In genomic region chr11:95359756-95360155, GRCh38 we compare ENCODE assay signal across 16 cellular contexts.
A peak's percentile ranks its signal among the peaks of the same experiment; 100 is the strongest.
DNase-seq lines count a peak whose midpoint lies in the region; ATAC-seq and TF ChIP-seq lines count a peak whose summit lies in the region.
"Had no signal": no experiment of that assay in that cellular context is flagged by ENCODE, and none has a peak within 500 bp of the region (broad histone marks: within the 10 kb centered on the region; RNA-seq: fewer than 3 reads in every experiment).

No MANE protein-coding gene starts in this region.

- WGBS in HUES64 = 36% methylated on average over 2 of the region's 2 CpGs
- WGBS in neuronal stem cell (ENCODE audit: extremely low coverage in 2 of 2, insufficient read length in 2 of 2, insufficient replicate concordance in 1 of 2), 2 donors = no CpG with 5 or more reads among the region's 2 CpGs

- no peak overlapping the region for H2BK12ac ChIP-seq in neuronal stem cell (ENCODE audit: low read length)

- H3K4me1 ChIP-seq in HUES64 (ENCODE audit: insufficient read depth, low read length) (peaks cover 51% of the 10 kb centered on the region), neuronal stem cell (ENCODE audit: control insufficient read depth in 2 of 2, insufficient read depth in 1 of 2, low read depth in 1 of 2, low read length in 2 of 2) (peaks cover 10 to 13% of the 10 kb centered on the region in 2 donors), PC-3 (ENCODE audit: insufficient read depth, low read length) (peaks cover 6% of the 10 kb centered on the region)
- H3K4me1 ChIP-seq: Peyer's patch had no signal

- no peak overlapping the region for H2BK5ac ChIP-seq in neuronal stem cell (ENCODE audit: low read length)

- H3K14ac ChIP-seq in neuronal stem cell (ENCODE audit: low read length) = no peak overlapping the region

- no peaks in the 10 kb centered on the region for H3K9me3 ChIP-seq in HUES64 (ENCODE audit: insufficient read depth, low read depth, low read length)
- no peaks in the 10 kb centered on the region for H3K9me3 ChIP-seq in neuronal stem cell (replicated peaks in 1 of 2; ENCODE audit: control insufficient read depth in 2 of 2, insufficient read depth in 1 of 2, low read depth in 1 of 2, low read length in 2 of 2)
- no peaks in the 10 kb centered on the region for H3K9me3 ChIP-seq in PC-3 (ENCODE audit: low read length)
- H3K9me3 ChIP-seq: Caco-2, Peyer's patch had no signal

- BruUV-seq in PC-3 (replicated peaks; lab: Mats Ljungman, UMichigan) = no TSS peak

- H3K4me3 ChIP-seq in HUES64 (ENCODE audit: low read length) (no peak overlapping the region), epithelial cell of esophagus (ENCODE audit: low read length) (no peak overlapping the region), neuronal stem cell (ENCODE audit: low read length in 2 of 2) (no peak overlapping the region), PC-3 (ENCODE audit: low read length) (no peak overlapping the region)
- H3K4me3 ChIP-seq: A549, GM23248, Peyer's patch had no signal

- H3K9me2 ChIP-seq in PC-3 (replicated peaks; ENCODE audit: low read length) = no peaks in the 10 kb centered on the region

- no peaks in the 10 kb centered on the region for H4K20me1 ChIP-seq in PC-3 (ENCODE audit: low read length)

- H3K4me2 ChIP-seq in neuronal stem cell (ENCODE audit: insufficient read depth, low read length, poor library complexity, severe bottlenecking) = no peak overlapping the region
- H3K4me2 ChIP-seq in PC-3 (ENCODE audit: low read length) = no peak overlapping the region
- H3K4me2 ChIP-seq: A549 had no signal

- H3K18ac ChIP-seq in neuronal stem cell (ENCODE audit: low read length) = no peak overlapping the region

- POLR2A ChIA-PET in PC-3 (lab: Charles Lee; ENCODE audit: unreplicated experiment) = no interaction called here

- no peak overlapping the region for H2BK120ac ChIP-seq in neuronal stem cell (ENCODE audit: low read depth, low read length)

- DNase-seq in DMS79 (lab: John Stamatoyannopoulos, UW) (peak; percentile 15), epithelial cell of esophagus (ENCODE audit: low read depth) (peak; percentile 62), neuronal stem cell (ENCODE audit: low spot score) (no peak), NCI-H345 treated with DMSO at 0.1 percent for 48 hours (lab: John Stamatoyannopoulos, UW; ENCODE audit: unreplicated experiment) (no peak), NCI-H1436 treated with DMSO at 0.1 percent for 48 hours (lab: John Stamatoyannopoulos, UW) (no peak), left ventricle myocardium superior (no peak), PC-3 (no peak)
- DNase-seq: Caco-2, HFFc6, NCI-H1436, NCI-H2081, Peyer's patch, SHP77 had no signal

- no peak overlapping the region for H4K8ac ChIP-seq in neuronal stem cell (ENCODE audit: low read depth, low read length)

- CTCF ChIA-PET in PC-3 (lab: Charles Lee) = no interaction called here

- intact Hi-C loops in left ventricle myocardium superior (cut with micrococcal nuclease) = no loop called here
- intact Hi-C loops in PC-3 (cut with micrococcal nuclease) = loop anchor here (10.0 kb wide), 1 partner anchor 175 kb away; no protein-coding TSS in a partner anchor

- H3K36me3 ChIP-seq in HUES64 (ENCODE audit: insufficient read depth, low read length) = no peaks in the 10 kb centered on the region
- no peaks in the 10 kb centered on the region for H3K36me3 ChIP-seq in neuronal stem cell (replicated peaks in 1 of 2; ENCODE audit: control insufficient read depth in 2 of 2, insufficient read depth in 2 of 2, low read length in 2 of 2)
- H3K36me3 ChIP-seq in PC-3 (ENCODE audit: low read depth, low read length) = no peaks in the 10 kb centered on the region
- H3K36me3 ChIP-seq: Peyer's patch had no signal

- H3K9ac ChIP-seq in HUES64 (ENCODE audit: low read depth, low read length) = no peak overlapping the region
- H3K9ac ChIP-seq in neuronal stem cell (ENCODE audit: low read depth, low read length, poor library complexity) = no peak overlapping the region
- H3K9ac ChIP-seq in PC-3 (ENCODE audit: low read length) = no peak overlapping the region
- H3K9ac ChIP-seq: GM23248 had no signal

- ATAC-seq in left ventricle myocardium superior (no peak), PC-3 (no peak)
- ATAC-seq: A549 had no signal

- H2AK5ac ChIP-seq in neuronal stem cell (ENCODE audit: low read depth, low read length) = no peak overlapping the region

- H3K4ac ChIP-seq in neuronal stem cell (ENCODE audit: low read length) = no peak overlapping the region

- H3K23ac ChIP-seq in neuronal stem cell (ENCODE audit: low read depth, low read length, poor library complexity) = no peak overlapping the region

- H2AFZ ChIP-seq in neuronal stem cell (ENCODE audit: low read length) = peak overlapping the region; percentile 1
- H2AFZ ChIP-seq in PC-3 (ENCODE audit: low read length) = no peak overlapping the region
- H2AFZ ChIP-seq: GM23248 had no signal

- no peak for TF ChIP-seq CTCF in epithelial cell of esophagus (IDR thresholded peaks at IDR 0.05; ENCODE audit: insufficient read depth, low read depth, low read length, missing control alignments)
- no peak for TF ChIP-seq CTCF in PC-3 (conservative IDR thresholded peaks at IDR 0.05; ENCODE audit: low read depth, low read length)

- H2BK15ac ChIP-seq in neuronal stem cell (ENCODE audit: low read length) = no peak overlapping the region

- H3K27me3 ChIP-seq in HUES64 (ENCODE audit: insufficient read depth, low read length) (no peaks in the 10 kb centered on the region), neuronal stem cell (ENCODE audit: control insufficient read depth in 3 of 3, insufficient read depth in 3 of 3, low read depth in 1 of 3, low read length in 3 of 3) (no peaks in the 10 kb centered on the region), PC-3 (ENCODE audit: low read length) (peaks cover 62% of the 10 kb centered on the region)
- H3K27me3 ChIP-seq: Peyer's patch had no signal

- no peaks in the 10 kb centered on the region for H3F3A ChIP-seq in PC-3 (ENCODE audit: low read length, unreplicated experiment)

- no peaks in the 10 kb centered on the region for H3K79me1 ChIP-seq in neuronal stem cell (ENCODE audit: low read depth, low read length)

- H3K27ac ChIP-seq in HUES64 (ENCODE audit: low read depth, low read length) (peak overlapping the region; percentile 41; the same call in 1 of the 2 replicates), neuronal stem cell (replicated peaks; ENCODE audit: low read length) (no peak overlapping the region), PC-3 (ENCODE audit: low read length) (no peak overlapping the region)
- H3K27ac ChIP-seq: A549, GM23248, Peyer's patch had no signal

- H4K91ac ChIP-seq in neuronal stem cell (ENCODE audit: low read depth, low read length, poor library complexity) = no peak overlapping the region

- H3K79me2 ChIP-seq in PC-3 (ENCODE audit: low read length) = no peaks in the 10 kb centered on the region

Comparison
In these comparisons a context has a peak if more than half of its experiments do, and no peak if none do; other contexts are left out.
1. DNase-seq: peak in DMS79 (single experiment) and epithelial cell of esophagus (single experiment); none in neuronal stem cell (single experiment), NCI-H345 treated with DMSO at 0.1 percent for 48 hours (single experiment), NCI-H1436 treated with DMSO at 0.1 percent for 48 hours (single experiment), left ventricle myocardium superior (single experiment) and PC-3 (single experiment).